In the genomic region with DNA sequence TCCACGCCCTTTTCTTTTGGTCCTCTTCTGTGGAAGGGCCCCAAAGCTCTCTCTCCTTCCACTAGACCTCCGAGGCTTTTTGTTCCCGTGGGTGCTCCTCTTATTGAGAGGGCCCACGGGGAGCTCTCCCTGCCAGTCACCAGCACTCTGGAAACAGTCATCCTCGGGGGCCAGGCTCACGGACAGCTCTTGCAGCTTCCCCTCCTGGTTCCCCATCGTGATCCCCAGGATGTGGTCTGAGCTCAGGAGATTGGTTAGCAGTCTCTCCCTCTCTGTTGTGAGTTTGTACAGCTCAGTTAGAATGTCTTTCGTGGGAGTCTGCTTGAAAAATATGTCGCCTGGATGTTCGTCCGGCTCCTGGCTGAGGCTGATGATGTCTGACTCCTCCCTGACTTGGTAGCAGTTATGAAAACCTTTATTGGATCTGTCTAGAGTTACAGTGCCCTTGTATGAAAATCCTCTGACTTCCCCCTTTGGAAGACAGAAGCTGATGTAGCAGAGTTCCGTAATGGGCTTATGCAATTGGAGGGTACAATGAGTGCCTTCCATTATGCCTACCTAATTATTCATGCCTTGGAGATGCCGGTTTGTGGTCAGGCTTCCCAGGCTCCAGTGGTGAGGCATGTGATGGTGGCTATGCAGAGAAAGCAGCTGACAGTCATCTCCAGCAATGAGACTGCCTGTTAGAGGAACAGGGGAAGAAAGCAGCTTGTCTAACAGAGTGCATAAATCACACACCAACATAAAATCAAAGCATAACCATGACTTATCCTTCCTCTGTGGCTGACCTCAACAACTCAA, we compare ENCODE assay signal across 9 cellular contexts. TPM values are rescaled to one million over a fixed set of nuclear protein-coding genes. Genes with fewer than 3 reads are reported as not detected.
DNase-seq lines count a peak whose midpoint lies in the region; ATAC-seq and TF ChIP-seq lines count a peak whose summit lies in the region.
"Had no signal": no experiment of that assay in that cellular context is flagged by ENCODE, and none has a peak within 500 bp of the region (broad histone marks: within the 10 kb centered on the region; RNA-seq: fewer than 3 reads in every experiment).

No MANE protein-coding gene starts in this region.

- peak overlapping the region; percentile 73 for H2AK9ac ChIP-seq in IMR-90 (replicated peaks; ENCODE audit: low read depth, low read length, poor library complexity)

- H2BK20ac ChIP-seq in IMR-90 (ENCODE audit: low read depth, low read length), result no peak overlapping the region

- no peak overlapping the region for H4K91ac ChIP-seq in IMR-90 (ENCODE audit: insufficient read depth, low read depth, low read length)

- TF ChIP-seq RAD21 in IMR-90 (IDR thresholded peaks at IDR 0.05; ENCODE audit: low read length), result no peak

- CTCF ChIA-PET in IMR-90 (lab: Yijun Ruan, JAX), result interaction anchor here (0.6 to 1.7 kb wide), 2 partner anchors 10 to 104 kb away, joined by 3 to 4 read pairs; no protein-coding TSS in a partner anchor

- peak overlapping the region; percentile 71 for H2AFZ ChIP-seq in IMR-90 (replicated peaks; ENCODE audit: low read length, poor library complexity)

- no peaks in the 10 kb centered on the region for H3K36me3 ChIP-seq in IMR-90 (ENCODE audit: control insufficient read depth, insufficient read depth, low read length)
- no peaks in the 10 kb centered on the region for H3K36me3 ChIP-seq in thoracic aorta

- DNase-seq in IMR-90 (peak; percentile 55), astrocyte of the spinal cord (ENCODE audit: low read depth, low spot score) (peak; percentile 87), left kidney (ENCODE audit: low read depth, low spot score) (peak; percentile 58), thoracic aorta (ENCODE audit: low spot score) (no peak), dermis blood vessel endothelial cell (no peak), middle frontal gyrus (ENCODE audit: extremely low spot score, low spot score) (no peak)
- DNase-seq: T1000 had no signal

- no peak overlapping the region for H3K18ac ChIP-seq in IMR-90 (ENCODE audit: low read depth, low read length)

- dilution Hi-C loops in IMR-90 (cut with HindIII; ENCODE audit: low sequenced_read_pairs, unreplicated experiment), result no loop called here

- peaks cover 13% of the 10 kb centered on the region for H3K27me3 ChIP-seq in IMR-90 (ENCODE audit: control insufficient read depth, insufficient read depth, low read length)
- H3K27me3 ChIP-seq in thoracic aorta (replicated peaks; ENCODE audit: insufficient read depth), result no peaks in the 10 kb centered on the region

- no peak for TF ChIP-seq POLR2A in IMR-90 (IDR thresholded peaks at IDR 0.05; ENCODE audit: low read depth, low read length)

- 76% methylated on average over 3 of the region's 13 CpGs; no CpG with 5 or more reads in 1 of the 2 experiments for WGBS in IMR-90 (ENCODE audit: extremely low coverage in 2 of 2, insufficient read length in 1 of 2), 2 experiments

- H3K4me2 ChIP-seq in IMR-90 (ENCODE audit: low read depth, low read length), result no peak overlapping the region

- H3K4me3 ChIP-seq in IMR-90 (ENCODE audit: insufficient read depth, low read depth, low read length) (no peak overlapping the region), astrocyte of the spinal cord (ENCODE audit: low read depth, low read length) (no peak overlapping the region), thoracic aorta (peak overlapping the region; percentile 56)

- no peak overlapping the region for H2BK15ac ChIP-seq in IMR-90 (ENCODE audit: low read depth, low read length)

- no peak overlapping the region for H3K23ac ChIP-seq in IMR-90 (ENCODE audit: low read depth, low read length)

- no peaks in the 10 kb centered on the region for H3K9me1 ChIP-seq in IMR-90 (ENCODE audit: insufficient read depth, low read length)

- no TSS peak for BruUV-seq in IMR-90 (replicated peaks; lab: Mats Ljungman, UMichigan)

- in situ Hi-C loops in IMR-90 (cut with MboI; ENCODE audit: low sequenced_read_pairs), result no loop called here
- in situ Hi-C loops in astrocyte of the spinal cord (cut with HindIII; ENCODE audit: low sequenced_read_pairs), result no loop called here

- H4K5ac ChIP-seq in IMR-90 (ENCODE audit: low read depth, low read length), result no peak overlapping the region

- H3K79me1 ChIP-seq in IMR-90 (ENCODE audit: low read depth in 1 of 2, low read length in 2 of 2), result no peaks in the 10 kb centered on the region

- intact Hi-C loops in IMR-90 (cut with micrococcal nuclease), result no loop called here

- no peak overlapping the region for H3K4ac ChIP-seq in IMR-90 (ENCODE audit: low read depth, low read length)

- H2AK5ac ChIP-seq in IMR-90 (ENCODE audit: low read depth, low read length), result no peak overlapping the region

- H4K8ac ChIP-seq in IMR-90 (ENCODE audit: low read depth in 2 of 2, low read length in 2 of 2), result no peak overlapping the region

- H2BK5ac ChIP-seq in IMR-90 (ENCODE audit: low read depth, low read length, poor library complexity, severe bottlenecking), result no peak overlapping the region

- no peak overlapping the region for H3K56ac ChIP-seq in IMR-90 (ENCODE audit: extremely low read depth, insufficient read depth, low read length)

- H3K4me1 ChIP-seq in IMR-90 (ENCODE audit: control insufficient read depth, insufficient read depth, low read length) (0 out of 2 replicates have a peak, but pooled peaks cover 2% of the 10 kb centered on the region), thoracic aorta (ENCODE audit: control insufficient read depth in 1 of 2, low read depth in 2 of 2) (peaks cover 0 to under 1% of the 10 kb centered on the region in 2 donors)

- H3K27ac ChIP-seq in IMR-90 (ENCODE audit: insufficient read depth, low read length) (no peak overlapping the region), thoracic aorta (peak overlapping the region in 1 of 2 donors; percentile 5)

- POLR2A ChIA-PET in IMR-90 (lab: Charles Lee; ENCODE audit: unreplicated experiment), result no interaction called here

- H4K20me1 ChIP-seq in IMR-90 (ENCODE audit: insufficient read depth, low read length), result no peaks in the 10 kb centered on the region

- no peak overlapping the region for H3K14ac ChIP-seq in IMR-90 (replicated peaks; ENCODE audit: low read depth, low read length)

- no peak for TF ChIP-seq CTCF in IMR-90 (conservative IDR thresholded peaks at IDR 0.05; ENCODE audit: low read depth, low read length)
- no peak for TF ChIP-seq CTCF in astrocyte of the spinal cord (IDR thresholded peaks at IDR 0.05; ENCODE audit: low read depth, low read length)
- TF ChIP-seq CTCF in thoracic aorta (IDR thresholded peaks at IDR 0.05), result no peak

- no peak overlapping the region for H2BK120ac ChIP-seq in IMR-90 (ENCODE audit: low read depth, low read length)

- H3K9me3 ChIP-seq in IMR-90 (ENCODE audit: control insufficient read depth, insufficient read depth, low read length), result no peaks in the 10 kb centered on the region
- H3K9me3 ChIP-seq in thoracic aorta, result no peaks in the 10 kb centered on the region

- ATAC-seq in IMR-90 (ENCODE audit: low read depth) (peak; percentile 29; the same call in 1 of the 2 replicates), thoracic aorta (ENCODE audit: insufficient number of reproducible peaks, low FRiP score, low read depth) (no peak), GM18873 (IDR thresholded peaks at IDR 0.05; ENCODE audit: low FRiP score, unreplicated experiment) (no peak), GM18867 (IDR thresholded peaks at IDR 0.05; ENCODE audit: unreplicated experiment) (no peak)

- no peak overlapping the region for H3K9ac ChIP-seq in IMR-90 (ENCODE audit: low read depth, low read length)

TF ChIP-seq in IMR-90, 13 proteins besides CTCF, POLR2A, EP300 and RAD21:
- TF ChIP-seq, protein P1, sequence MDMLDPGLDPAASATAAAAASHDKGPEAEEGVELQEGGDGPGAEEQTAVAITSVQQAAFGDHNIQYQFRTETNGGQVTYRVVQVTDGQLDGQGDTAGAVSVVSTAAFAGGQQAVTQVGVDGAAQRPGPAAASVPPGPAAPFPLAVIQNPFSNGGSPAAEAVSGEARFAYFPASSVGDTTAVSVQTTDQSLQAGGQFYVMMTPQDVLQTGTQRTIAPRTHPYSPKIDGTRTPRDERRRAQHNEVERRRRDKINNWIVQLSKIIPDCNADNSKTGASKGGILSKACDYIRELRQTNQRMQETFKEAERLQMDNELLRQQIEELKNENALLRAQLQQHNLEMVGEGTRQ (IDR thresholded peaks at IDR 0.05; ENCODE audit: low read depth, low read length), result peak; percentile 37; the same call in 1 of the 2 replicates
- no peak for TF ChIP-seq BHLHE40 (IDR thresholded peaks at IDR 0.05; ENCODE audit: low read depth, low read length)
- 0 out of 2 replicates have a peak, but pooled peaks have one; percentile 14 for TF ChIP-seq CEBPB (IDR thresholded peaks at IDR 0.05; ENCODE audit: low read depth, low read length)

RNA-seq across cellular contexts. Expression of a gene that starts 39.9 kb away (rescaled TPM):
- 17.6 and 29.4 TPM in 2 replicates for total RNA-seq in IMR-90 (2012; rRNA removed)
- polyA plus RNA-seq in IMR-90 (2012; rRNA removed), result 6.4 and 7.3 TPM in 2 replicates
- polyA plus RNA-seq in IMR-90 (2012; cell fraction: cytosol; rRNA removed), result 1.3 and 2.7 TPM in 2 replicates
- polyA plus RNA-seq in IMR-90 (2012; cell fraction: nucleus; rRNA removed; ENCODE audit: low replicate concordance), result 3.5 and 18.2 TPM in 2 replicates
- 10 to 100 TPM; 26.9 to 27.5 TPM for total RNA-seq in thoracic aorta
- total RNA-seq in dermis blood vessel endothelial cell, result 0.09 and 0.17 TPM in 2 replicates

Comparison
In these comparisons a context has a peak if more than half of its experiments do, and no peak if none do; other contexts are left out.
1. DNase-seq: peak in IMR-90 (single experiment), astrocyte of the spinal cord (single experiment) and left kidney (single experiment); none in thoracic aorta (single experiment), dermis blood vessel endothelial cell (single experiment) and middle frontal gyrus (single experiment).
2. RNA of a gene that starts 39.9 kb away (total RNA-seq): 26.9 to 27.5 TPM in thoracic aorta and 17.6 to 29.4 TPM in IMR-90; 0.09 to 0.17 TPM in dermis blood vessel endothelial cell; every median in the first group is over 10 times any median in the second.